30 cellular contexts compared by ENCODE assay signal in genomic region chr3:128575777-128576176, GRCh38.
"Had no signal": no experiment of that assay in that cellular context is flagged by ENCODE, and none has a peak within 500 bp of the region (broad histone marks: within the 10 kb centered on the region; RNA-seq: fewer than 3 reads in every experiment).

No MANE protein-coding gene starts in this region.

- H3K36me3 ChIP-seq: brain microvascular endothelial cell, WERI-Rb-1 had no signal

- FAIRE-seq: astrocyte, colon, endometrium, endothelial cell of umbilical vein, frontal cortex had no signal

- DNase-seq: activated B cell treated with CpG ODN at 0.5 μM for 24 hours; activated CD4-positive, alpha-beta T cell treated with anti-CD3 and anti-CD28 coated beads for 48 hours; activated CD4-positive, alpha-beta T cell treated with anti-CD3 and anti-CD28 coated beads, Interleukin-2, amount 50 U/mL, for 1 hour; activated CD4-positive, alpha-beta T cell treated with anti-CD3 and anti-CD28 coated beads, Interleukin-2, amount 50 U/mL, for 48 hours; activated CD8-positive, alpha-beta memory T cell treated with anti-CD3 and anti-CD28 coated beads for 24 hours; activated CD8-positive, alpha-beta T cell treated with anti-CD3 and anti-CD28 coated beads for 36 hours; activated effector memory CD4-positive, alpha-beta T cell treated with Interleukin-2 at 50 U/mL for 16 hours; activated gamma-delta T cell treated with Interleukin-2 at 50 U/mL for 16 hours; activated naive CD4-positive, alpha-beta T cell treated with anti-CD3 and anti-CD28 coated beads, Interleukin-2, amount 50 U/mL, for 16 hours; activated naive CD4-positive, alpha-beta T cell treated with Interleukin-2 at 50 U/mL for 16 hours; activated T-cell treated with anti-CD3 and anti-CD28 coated beads, Interleukin-2, amount 50 U/mL, for 4 hours; amniotic stem cell; anterior cingulate cortex; brain microvascular endothelial cell; caudate nucleus; cortex of kidney; effector CD8-positive, alpha-beta T cell; foreskin fibroblast; T-helper 1 cell; T-helper 17 cell; T1000; WERI-Rb-1 had no signal

- ATAC-seq: activated CD4-positive, CD25-positive, alpha-beta regulatory T cell treated with anti-CD3 and anti-CD28 coated beads, Interleukin-2, amount 50 U/mL, for 24 hours; activated CD8-positive, alpha-beta T cell treated with anti-CD3 and anti-CD28 coated beads for 36 hours; activated T-cell treated with anti-CD3 and anti-CD28 coated beads, Interleukin-2, amount 50 U/mL, for 4 hours; activated T-helper 17 cell treated with anti-CD3 and anti-CD28 coated beads, Interleukin-2, amount 50 U/mL, for 72 hours; T-helper 17 cell had no signal

- H3K27ac ChIP-seq: brain microvascular endothelial cell, epithelial cell of prostate, WERI-Rb-1 had no signal
